ENCODE assay signal across 1 cellular context in the genomic region with DNA sequence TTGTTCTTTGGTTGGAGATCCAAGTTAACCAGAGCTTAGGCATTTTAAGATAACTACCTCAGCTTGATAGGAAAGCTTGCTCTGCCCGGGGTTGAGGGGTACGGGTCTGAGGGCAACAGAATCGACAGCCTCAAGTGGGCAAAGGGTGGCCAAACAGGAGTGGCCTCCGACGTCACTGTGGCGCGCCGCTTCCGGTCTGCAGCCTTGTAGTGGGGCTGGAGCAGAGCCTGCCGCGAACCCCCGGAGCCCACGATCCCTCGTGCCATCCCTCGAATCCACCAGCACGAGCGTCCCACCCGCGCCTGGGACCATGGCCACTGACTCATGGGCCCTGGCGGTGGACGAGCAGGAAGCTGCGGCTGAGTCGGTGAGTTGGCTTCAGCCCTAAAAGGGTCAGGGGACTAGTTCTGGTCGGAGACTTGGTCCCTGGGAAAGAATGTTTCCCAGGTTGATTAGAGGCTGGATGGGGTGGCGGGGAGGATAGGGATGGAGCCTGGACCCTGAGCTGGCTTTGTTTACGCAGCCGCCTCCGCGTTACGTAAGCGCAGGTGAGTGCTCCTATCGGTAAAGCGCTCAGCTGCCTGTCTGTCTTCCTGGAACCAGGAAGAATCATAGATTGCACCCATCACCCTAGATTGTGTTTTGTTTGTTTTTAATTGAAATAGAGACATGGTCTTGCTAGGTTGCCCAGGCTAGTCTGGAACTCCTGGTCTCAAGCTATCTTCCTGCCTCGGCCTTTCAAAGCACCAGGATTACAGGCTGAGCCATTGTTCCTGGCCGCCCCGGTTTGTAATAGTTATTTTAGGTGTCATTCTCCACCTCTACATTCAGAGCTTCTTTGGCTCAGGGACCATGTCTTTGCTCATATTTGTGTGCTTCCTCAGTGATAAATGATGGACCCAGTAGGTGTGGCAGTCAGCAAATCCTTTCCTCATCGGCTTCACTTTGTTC.
A peak's percentile ranks its signal among the peaks of the same experiment; 100 is the strongest.
TF ChIP-seq lines count a peak whose summit lies in the region.

A gene (plus strand): TSS at position 199 of the 951 bp plus-strand sequence. CDS start 112 bp downstream, at position 311.

TF ChIP-seq in HepG2, 621 proteins besides CTCF, POLR2A, EP300 and RAD21 (continued from another document and continues in another):
- TF ChIP-seq, protein P1, sequence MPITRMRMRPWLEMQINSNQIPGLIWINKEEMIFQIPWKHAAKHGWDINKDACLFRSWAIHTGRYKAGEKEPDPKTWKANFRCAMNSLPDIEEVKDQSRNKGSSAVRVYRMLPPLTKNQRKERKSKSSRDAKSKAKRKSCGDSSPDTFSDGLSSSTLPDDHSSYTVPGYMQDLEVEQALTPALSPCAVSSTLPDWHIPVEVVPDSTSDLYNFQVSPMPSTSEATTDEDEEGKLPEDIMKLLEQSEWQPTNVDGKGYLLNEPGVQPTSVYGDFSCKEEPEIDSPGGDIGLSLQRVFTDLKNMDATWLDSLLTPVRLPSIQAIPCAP (CRISPR knock-in tag; IDR thresholded peaks at IDR 0.05; ENCODE audit: low read depth): no peak; the same call in 1 of the 2 replicates
- TF ChIP-seq SMYD3 (CRISPR knock-in tag; IDR thresholded peaks at IDR 0.05) (peak; percentile 90; the same call in 1 of the 2 replicates), DPF2 (CRISPR knock-in tag; IDR thresholded peaks at IDR 0.05; ENCODE audit: borderline replicate concordance, low read depth) (0 out of 2 replicates have a peak, but pooled peaks have one; percentile 23), ZNF530 (CRISPR knock-in tag; IDR thresholded peaks at IDR 0.05; ENCODE audit: low read depth) (no peak), KAT8 (CRISPR knock-in tag; IDR thresholded peaks at IDR 0.05) (peak; percentile 98), BHLHE40 (IDR thresholded peaks at IDR 0.05; ENCODE audit: low read length) (peak; percentile 70), ZNF337 (CRISPR knock-in tag; IDR thresholded peaks at IDR 0.05; ENCODE audit: borderline replicate concordance, low read depth) (no peak; the same call in 1 of the 2 replicates), ZNF713 (CRISPR knock-in tag; IDR thresholded peaks at IDR 0.05) (no peak; the same call in 1 of the 2 replicates), ZNF10 (CRISPR knock-in tag; IDR thresholded peaks at IDR 0.05; ENCODE audit: borderline replicate concordance, low read depth) (0 out of 2 replicates have a peak, but pooled peaks have one; percentile 31), MAFK (conservative IDR thresholded peaks at IDR 0.05 in 1 of 2, IDR thresholded peaks at IDR 0.05 in 1 of 2; ENCODE audit: low read length in 2 of 2) (no peak), ZNF30 (CRISPR knock-in tag; IDR thresholded peaks at IDR 0.05) (peak; percentile 93), ATAD3A (CRISPR knock-in tag; IDR thresholded peaks at IDR 0.05) (no peak), RFXANK (CRISPR knock-in tag; IDR thresholded peaks at IDR 0.05) (no peak; the same call in 1 of the 2 replicates), ZBTB1 (CRISPR knock-in tag; IDR thresholded peaks at IDR 0.05; ENCODE audit: borderline replicate concordance) (no peak), ZFP90 (CRISPR knock-in tag; IDR thresholded peaks at IDR 0.05; ENCODE audit: borderline replicate concordance) (no peak), MAZ (IDR thresholded peaks at IDR 0.05; ENCODE audit: borderline replicate concordance, low read depth, low read length) (no peak), MAZ (CRISPR knock-in tag; IDR thresholded peaks at IDR 0.05; ENCODE audit: low read depth) (peak; percentile 97), PCBP1 (IDR thresholded peaks at IDR 0.05; ENCODE audit: borderline replicate concordance, low read depth, low read length) (peak; percentile 80; the same call in 1 of the 2 replicates), ZNF331 (CRISPR knock-in tag; IDR thresholded peaks at IDR 0.05) (peak; percentile 89), ZNF570 (CRISPR knock-in tag; IDR thresholded peaks at IDR 0.05; ENCODE audit: borderline replicate concordance) (no peak), ZNF619 (CRISPR knock-in tag; IDR thresholded peaks at IDR 0.05) (peak; percentile 92), MXD4 (CRISPR knock-in tag; IDR thresholded peaks at IDR 0.05) (peak; percentile 93; the same call in 1 of the 2 replicates), ZNF234 (CRISPR knock-in tag; conservative IDR thresholded peaks at IDR 0.05) (0 out of 2 replicates have a peak, but pooled peaks have one; percentile 41), KLF16 (CRISPR knock-in tag; IDR thresholded peaks at IDR 0.05) (peak in 1 of 2 experiments; percentile 82; a peak in 2 of 4 replicates), ZMYM2 (CRISPR knock-in tag; IDR thresholded peaks at IDR 0.05) (peak; percentile 92), SP140L (CRISPR knock-in tag; IDR thresholded peaks at IDR 0.05; ENCODE audit: borderline replicate concordance) (no peak), JUND (CRISPR knock-in tag; IDR thresholded peaks at IDR 0.05) (0 out of 2 replicates have a peak, but pooled peaks have one; percentile 30), ATRX (CRISPR knock-in tag; IDR thresholded peaks at IDR 0.05; ENCODE audit: borderline replicate concordance) (0 out of 2 replicates have a peak, but pooled peaks have one; percentile 37), ZNF432 (CRISPR knock-in tag; IDR thresholded peaks at IDR 0.05; ENCODE audit: borderline replicate concordance) (no peak), ZNF569 (CRISPR knock-in tag; IDR thresholded peaks at IDR 0.05; ENCODE audit: borderline replicate concordance) (no peak), RFXAP (CRISPR knock-in tag; IDR thresholded peaks at IDR 0.05; ENCODE audit: borderline replicate concordance) (no peak; the same call in 1 of the 2 replicates), PHF21A (CRISPR knock-in tag; IDR thresholded peaks at IDR 0.05) (peak; percentile 76; the same call in 1 of the 2 replicates), KDM6A (CRISPR knock-in tag; IDR thresholded peaks at IDR 0.05; ENCODE audit: low read depth) (no peak; the same call in none of the 2 replicates), ZNF24 (IDR thresholded peaks at IDR 0.05) (no peak), HOXA9 (CRISPR knock-in tag; IDR thresholded peaks at IDR 0.05; ENCODE audit: borderline replicate concordance) (0 out of 2 replicates have a peak, but pooled peaks have one; percentile 45), SSRP1 (CRISPR knock-in tag; IDR thresholded peaks at IDR 0.05) (peak; percentile 21; the same call in 1 of the 2 replicates), NCOR1 (IDR thresholded peaks at IDR 0.05; ENCODE audit: borderline replicate concordance, low read length) (peak; percentile 78), MZF1 (CRISPR knock-in tag; IDR thresholded peaks at IDR 0.05; ENCODE audit: borderline replicate concordance) (0 out of 2 replicates have a peak, but pooled peaks have one; percentile 47)
- TF ChIP-seq, protein P2, sequence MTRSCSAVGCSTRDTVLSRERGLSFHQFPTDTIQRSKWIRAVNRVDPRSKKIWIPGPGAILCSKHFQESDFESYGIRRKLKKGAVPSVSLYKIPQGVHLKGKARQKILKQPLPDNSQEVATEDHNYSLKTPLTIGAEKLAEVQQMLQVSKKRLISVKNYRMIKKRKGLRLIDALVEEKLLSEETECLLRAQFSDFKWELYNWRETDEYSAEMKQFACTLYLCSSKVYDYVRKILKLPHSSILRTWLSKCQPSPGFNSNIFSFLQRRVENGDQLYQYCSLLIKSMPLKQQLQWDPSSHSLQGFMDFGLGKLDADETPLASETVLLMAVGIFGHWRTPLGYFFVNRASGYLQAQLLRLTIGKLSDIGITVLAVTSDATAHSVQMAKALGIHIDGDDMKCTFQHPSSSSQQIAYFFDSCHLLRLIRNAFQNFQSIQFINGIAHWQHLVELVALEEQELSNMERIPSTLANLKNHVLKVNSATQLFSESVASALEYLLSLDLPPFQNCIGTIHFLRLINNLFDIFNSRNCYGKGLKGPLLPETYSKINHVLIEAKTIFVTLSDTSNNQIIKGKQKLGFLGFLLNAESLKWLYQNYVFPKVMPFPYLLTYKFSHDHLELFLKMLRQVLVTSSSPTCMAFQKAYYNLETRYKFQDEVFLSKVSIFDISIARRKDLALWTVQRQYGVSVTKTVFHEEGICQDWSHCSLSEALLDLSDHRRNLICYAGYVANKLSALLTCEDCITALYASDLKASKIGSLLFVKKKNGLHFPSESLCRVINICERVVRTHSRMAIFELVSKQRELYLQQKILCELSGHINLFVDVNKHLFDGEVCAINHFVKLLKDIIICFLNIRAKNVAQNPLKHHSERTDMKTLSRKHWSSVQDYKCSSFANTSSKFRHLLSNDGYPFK (CRISPR knock-in tag; IDR thresholded peaks at IDR 0.05; ENCODE audit: borderline replicate concordance): peak; percentile 95
- TF ChIP-seq, protein P3, sequence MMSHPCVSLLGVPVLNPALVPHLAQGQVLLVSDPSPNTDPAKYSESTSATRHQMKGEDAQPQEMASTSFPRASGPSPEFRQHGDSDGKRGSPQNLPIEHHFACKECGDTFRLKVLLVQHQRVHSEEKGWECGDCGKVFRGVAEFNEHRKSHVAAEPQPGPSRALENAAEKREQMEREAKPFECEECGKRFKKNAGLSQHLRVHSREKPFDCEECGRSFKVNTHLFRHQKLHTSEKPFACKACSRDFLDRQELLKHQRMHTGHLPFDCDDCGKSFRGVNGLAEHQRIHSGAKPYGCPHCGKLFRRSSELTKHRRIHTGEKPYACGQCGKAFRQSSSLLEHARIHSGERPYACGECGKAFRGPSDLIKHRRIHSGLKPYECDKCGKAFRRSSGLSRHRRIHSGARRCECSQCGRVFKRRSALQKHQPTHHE (CRISPR knock-in tag; IDR thresholded peaks at IDR 0.05; ENCODE audit: borderline replicate concordance): peak; percentile 78; the same call in 1 of the 2 replicates
- TF ChIP-seq, protein P4, sequence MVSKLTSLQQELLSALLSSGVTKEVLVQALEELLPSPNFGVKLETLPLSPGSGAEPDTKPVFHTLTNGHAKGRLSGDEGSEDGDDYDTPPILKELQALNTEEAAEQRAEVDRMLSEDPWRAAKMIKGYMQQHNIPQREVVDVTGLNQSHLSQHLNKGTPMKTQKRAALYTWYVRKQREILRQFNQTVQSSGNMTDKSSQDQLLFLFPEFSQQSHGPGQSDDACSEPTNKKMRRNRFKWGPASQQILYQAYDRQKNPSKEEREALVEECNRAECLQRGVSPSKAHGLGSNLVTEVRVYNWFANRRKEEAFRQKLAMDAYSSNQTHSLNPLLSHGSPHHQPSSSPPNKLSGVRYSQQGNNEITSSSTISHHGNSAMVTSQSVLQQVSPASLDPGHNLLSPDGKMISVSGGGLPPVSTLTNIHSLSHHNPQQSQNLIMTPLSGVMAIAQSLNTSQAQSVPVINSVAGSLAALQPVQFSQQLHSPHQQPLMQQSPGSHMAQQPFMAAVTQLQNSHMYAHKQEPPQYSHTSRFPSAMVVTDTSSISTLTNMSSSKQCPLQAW (CRISPR knock-in tag; IDR thresholded peaks at IDR 0.05): peak; percentile 75; the same call in 1 of the 2 replicates
- TF ChIP-seq, protein P5, sequence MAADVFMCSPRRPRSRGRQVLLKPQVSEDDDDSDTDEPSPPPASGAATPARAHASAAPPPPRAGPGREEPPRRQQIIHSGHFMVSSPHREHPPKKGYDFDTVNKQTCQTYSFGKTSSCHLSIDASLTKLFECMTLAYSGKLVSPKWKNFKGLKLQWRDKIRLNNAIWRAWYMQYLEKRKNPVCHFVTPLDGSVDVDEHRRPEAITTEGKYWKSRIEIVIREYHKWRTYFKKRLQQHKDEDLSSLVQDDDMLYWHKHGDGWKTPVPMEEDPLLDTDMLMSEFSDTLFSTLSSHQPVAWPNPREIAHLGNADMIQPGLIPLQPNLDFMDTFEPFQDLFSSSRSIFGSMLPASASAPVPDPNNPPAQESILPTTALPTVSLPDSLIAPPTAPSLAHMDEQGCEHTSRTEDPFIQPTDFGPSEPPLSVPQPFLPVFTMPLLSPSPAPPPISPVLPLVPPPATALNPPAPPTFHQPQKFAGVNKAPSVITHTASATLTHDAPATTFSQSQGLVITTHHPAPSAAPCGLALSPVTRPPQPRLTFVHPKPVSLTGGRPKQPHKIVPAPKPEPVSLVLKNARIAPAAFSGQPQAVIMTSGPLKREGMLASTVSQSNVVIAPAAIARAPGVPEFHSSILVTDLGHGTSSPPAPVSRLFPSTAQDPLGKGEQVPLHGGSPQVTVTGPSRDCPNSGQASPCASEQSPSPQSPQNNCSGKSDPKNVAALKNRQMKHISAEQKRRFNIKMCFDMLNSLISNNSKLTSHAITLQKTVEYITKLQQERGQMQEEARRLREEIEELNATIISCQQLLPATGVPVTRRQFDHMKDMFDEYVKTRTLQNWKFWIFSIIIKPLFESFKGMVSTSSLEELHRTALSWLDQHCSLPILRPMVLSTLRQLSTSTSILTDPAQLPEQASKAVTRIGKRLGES (CRISPR knock-in tag; IDR thresholded peaks at IDR 0.05; ENCODE audit: borderline replicate concordance): no peak
- TF ChIP-seq, protein P6, sequence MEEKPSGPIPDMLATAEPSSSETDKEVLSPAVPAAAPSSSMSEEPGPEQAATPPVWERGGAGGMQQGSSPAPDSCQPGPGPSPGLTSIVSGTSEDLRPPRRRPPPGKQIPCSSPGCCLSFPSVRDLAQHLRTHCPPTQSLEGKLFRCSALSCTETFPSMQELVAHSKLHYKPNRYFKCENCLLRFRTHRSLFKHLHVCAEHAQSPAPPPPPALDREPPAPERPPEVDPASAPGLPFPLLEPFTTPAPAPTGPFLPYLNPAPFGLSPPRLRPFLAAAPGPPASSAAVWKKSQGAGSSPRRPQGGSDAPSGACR (CRISPR knock-in tag; IDR thresholded peaks at IDR 0.05): peak; percentile 100
- TF ChIP-seq, protein P7, sequence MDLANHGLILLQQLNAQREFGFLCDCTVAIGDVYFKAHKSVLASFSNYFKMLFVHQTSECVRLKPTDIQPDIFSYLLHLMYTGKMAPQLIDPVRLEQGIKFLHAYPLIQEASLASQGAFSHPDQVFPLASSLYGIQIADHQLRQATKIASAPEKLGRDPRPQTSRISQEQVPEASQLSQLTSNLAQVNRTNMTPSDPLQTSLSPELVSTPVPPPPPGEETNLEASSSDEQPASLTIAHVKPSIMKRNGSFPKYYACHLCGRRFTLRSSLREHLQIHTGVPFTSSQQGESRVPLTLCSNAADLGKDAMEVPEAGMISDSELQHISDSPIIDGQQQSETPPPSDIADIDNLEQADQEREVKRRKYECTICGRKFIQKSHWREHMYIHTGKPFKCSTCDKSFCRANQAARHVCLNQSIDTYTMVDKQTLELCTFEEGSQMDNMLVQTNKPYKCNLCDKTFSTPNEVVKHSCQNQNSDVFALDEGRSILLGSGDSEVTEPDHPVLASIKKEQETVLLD (CRISPR knock-in tag; IDR thresholded peaks at IDR 0.05; ENCODE audit: low read depth): peak; percentile 56; the same call in 1 of the 2 replicates
- TF ChIP-seq, protein P8, sequence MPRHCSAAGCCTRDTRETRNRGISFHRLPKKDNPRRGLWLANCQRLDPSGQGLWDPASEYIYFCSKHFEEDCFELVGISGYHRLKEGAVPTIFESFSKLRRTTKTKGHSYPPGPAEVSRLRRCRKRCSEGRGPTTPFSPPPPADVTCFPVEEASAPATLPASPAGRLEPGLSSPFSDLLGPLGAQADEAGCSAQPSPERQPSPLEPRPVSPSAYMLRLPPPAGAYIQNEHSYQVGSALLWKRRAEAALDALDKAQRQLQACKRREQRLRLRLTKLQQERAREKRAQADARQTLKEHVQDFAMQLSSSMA (CRISPR knock-in tag; IDR thresholded peaks at IDR 0.05): peak; percentile 79; the same call in 1 of the 2 replicates
